In genomic region chr3:188052229-188052965, GRCh38 we compare ENCODE assay signal across 9 cellular contexts.
DNase-seq lines count a peak whose midpoint lies in the region; ATAC-seq and TF ChIP-seq lines count a peak whose summit lies in the region.
"Had no signal": no experiment of that assay in that cellular context is flagged by ENCODE, and none has a peak within 500 bp of the region (broad histone marks: within the 10 kb centered on the region; RNA-seq: fewer than 3 reads in every experiment).

No MANE protein-coding gene starts in this region.

- H3K27me3 ChIP-seq in HCT116 (ENCODE audit: insufficient read depth, low read length) (no peaks in the 10 kb centered on the region), brain microvascular endothelial cell (replicated peaks) (no peaks in the 10 kb centered on the region)

- TF ChIP-seq CTCF in HCT116 (IDR thresholded peaks at IDR 0.05 in 2 of 3, conservative IDR thresholded peaks at IDR 0.05 in 1 of 3; ENCODE audit: borderline replicate concordance in 1 of 3, insufficient read depth in 1 of 3, low read depth in 2 of 3, low read length in 2 of 3), result peak in 2 of 3 experiments; percentile 9 to 17; a peak in 2 of 6 replicates
- peak; percentile 54 for TF ChIP-seq CTCF in brain microvascular endothelial cell (IDR thresholded peaks at IDR 0.05; ENCODE audit: low read depth, low read length, missing control alignments)

- in situ Hi-C loops in brain microvascular endothelial cell (cut with HindIII; ENCODE audit: low pct_ligation_motif_present, low sequenced_read_pairs), result no loop called here

- no peaks in the 10 kb centered on the region for H3K4me1 ChIP-seq in HCT116 (ENCODE audit: control insufficient read depth in 1 of 2, insufficient read depth in 2 of 2, low read length in 2 of 2)

- H3K27ac ChIP-seq in HCT116 (ENCODE audit: low read depth, low read length) (no peak overlapping the region), brain microvascular endothelial cell (no peak overlapping the region)

- no peak for ATAC-seq in HCT116
- no peak for ATAC-seq in HG03135 (IDR thresholded peaks at IDR 0.05; ENCODE audit: unreplicated experiment)
- no peak for ATAC-seq in HG03378 (IDR thresholded peaks at IDR 0.05; ENCODE audit: unreplicated experiment)

- RAD21 ChIA-PET in HCT116 (lab: Charles Lee; ENCODE audit: low non-redundant PET in 1 of 2, low total read pairs in 2 of 2, uncharacterized antibody in 2 of 2, unreplicated experiment in 2 of 2), result no interaction called here

- no peak for DNase-seq in HCT116 (ENCODE audit: low read depth, low spot score)
- DNase-seq in brain microvascular endothelial cell, result peak; percentile 39
- peak; percentile 73 for DNase-seq in renal cortical epithelial cell (ENCODE audit: low read depth)
- no peak for DNase-seq in Kasumi-1 (lab: John Stamatoyannopoulos, UW)
- no peak for DNase-seq in SW480 (ENCODE audit: low spot score)
- DNase-seq: activated gamma-delta T cell treated with Interleukin-2 at 50 U/mL for 16 hours had no signal

- CTCF ChIA-PET in HCT116 (lab: Charles Lee), result interaction anchor here (1.0 kb wide), 1 partner anchor 311 kb away, joined by 3 read pairs; no protein-coding TSS in a partner anchor

- no peaks in the 10 kb centered on the region for H3K79me2 ChIP-seq in HCT116 (ENCODE audit: insufficient read depth, low read length)

- peak; percentile 61 for TF ChIP-seq RAD21 in HCT116 (IDR thresholded peaks at IDR 0.05; ENCODE audit: low read depth)

- no TSS peak for BruUV-seq in HCT116 (replicated peaks; lab: Mats Ljungman, UMichigan)

- H3K9me2 ChIP-seq in HCT116 (ENCODE audit: insufficient read depth), result no peaks in the 10 kb centered on the region

- TF ChIP-seq POLR2A in HCT116 (IDR thresholded peaks at IDR 0.05; ENCODE audit: borderline replicate concordance, extremely low read depth, insufficient read depth, insufficient read length), result no peak

- H3K36me3 ChIP-seq in HCT116 (ENCODE audit: control insufficient read depth in 1 of 2, insufficient read depth in 2 of 2, low read length in 2 of 2) (no peaks in the 10 kb centered on the region), brain microvascular endothelial cell (replicated peaks) (no peaks in the 10 kb centered on the region)

- H3K4me2 ChIP-seq in HCT116 (ENCODE audit: low read length), result no peak overlapping the region

- intact Hi-C loops in HCT116 (cut with micrococcal nuclease), result no loop called here

- POLR2A ChIA-PET in HCT116 (lab: Charles Lee), result no interaction called here

- H3K9ac ChIP-seq in HCT116 (ENCODE audit: low read length), result no peak overlapping the region

- H4K20me1 ChIP-seq in HCT116 (ENCODE audit: insufficient read depth), result no peaks in the 10 kb centered on the region

- H2AFZ ChIP-seq in HCT116 (ENCODE audit: low read depth, low read length, poor library complexity, severe bottlenecking), result no peak overlapping the region

- H3K4me3 ChIP-seq in HCT116 (replicated peaks in 1 of 2; ENCODE audit: low read depth in 1 of 2, low read length in 2 of 2) (no peak overlapping the region), brain microvascular endothelial cell (ENCODE audit: low read depth, low read length) (no peak overlapping the region), iPS-18c (ENCODE audit: insufficient read depth, low read depth, low read length) (0 out of 2 replicates have a peak overlapping the region, but pooled peaks have one; percentile 15)

- H3K9me3 ChIP-seq in HCT116 (ENCODE audit: control insufficient read depth in 1 of 2, insufficient read depth in 1 of 2, low read depth in 1 of 2, low read length in 2 of 2), result no peaks in the 10 kb centered on the region
- no peaks in the 10 kb centered on the region for H3K9me3 ChIP-seq in iPS-18c (ENCODE audit: control insufficient read depth, insufficient read depth, low read length)

TF ChIP-seq in HCT116, 20 proteins besides CTCF, POLR2A, EP300 and RAD21:
- TF ChIP-seq REST (IDR thresholded peaks at IDR 0.05; ENCODE audit: low read depth) (no peak), YY1 (IDR thresholded peaks at IDR 0.05; ENCODE audit: extremely low read depth, insufficient replicate concordance, low read depth, low read length) (no peak), ZFX (IDR thresholded peaks at IDR 0.05) (no peak), CEBPB (IDR thresholded peaks at IDR 0.05; ENCODE audit: low read depth) (no peak), SRF (IDR thresholded peaks at IDR 0.05; ENCODE audit: low read depth) (no peak), ZNF274 (IDR thresholded peaks at IDR 0.05; ENCODE audit: low read depth, low read length) (no peak), POLR2AphosphoS5 (IDR thresholded peaks at IDR 0.05; ENCODE audit: low read depth, low read length) (no peak), CBX3 (IDR thresholded peaks at IDR 0.05; ENCODE audit: low read depth) (no peak), EGR1 (IDR thresholded peaks at IDR 0.05; ENCODE audit: low read depth) (no peak), TCF7L2 (IDR thresholded peaks at IDR 0.05; ENCODE audit: borderline replicate concordance, extremely low read depth, insufficient read depth, insufficient read length) (no peak)

Comparison
In these comparisons a context has a peak if more than half of its experiments do, and no peak if none do; other contexts are left out.
1. DNase-seq: peak in brain microvascular endothelial cell (single experiment) and renal cortical epithelial cell (single experiment); none in HCT116 (single experiment), Kasumi-1 (0 of 2) and SW480 (single experiment).